8 cellular contexts compared by ENCODE assay signal in the genomic region with DNA sequence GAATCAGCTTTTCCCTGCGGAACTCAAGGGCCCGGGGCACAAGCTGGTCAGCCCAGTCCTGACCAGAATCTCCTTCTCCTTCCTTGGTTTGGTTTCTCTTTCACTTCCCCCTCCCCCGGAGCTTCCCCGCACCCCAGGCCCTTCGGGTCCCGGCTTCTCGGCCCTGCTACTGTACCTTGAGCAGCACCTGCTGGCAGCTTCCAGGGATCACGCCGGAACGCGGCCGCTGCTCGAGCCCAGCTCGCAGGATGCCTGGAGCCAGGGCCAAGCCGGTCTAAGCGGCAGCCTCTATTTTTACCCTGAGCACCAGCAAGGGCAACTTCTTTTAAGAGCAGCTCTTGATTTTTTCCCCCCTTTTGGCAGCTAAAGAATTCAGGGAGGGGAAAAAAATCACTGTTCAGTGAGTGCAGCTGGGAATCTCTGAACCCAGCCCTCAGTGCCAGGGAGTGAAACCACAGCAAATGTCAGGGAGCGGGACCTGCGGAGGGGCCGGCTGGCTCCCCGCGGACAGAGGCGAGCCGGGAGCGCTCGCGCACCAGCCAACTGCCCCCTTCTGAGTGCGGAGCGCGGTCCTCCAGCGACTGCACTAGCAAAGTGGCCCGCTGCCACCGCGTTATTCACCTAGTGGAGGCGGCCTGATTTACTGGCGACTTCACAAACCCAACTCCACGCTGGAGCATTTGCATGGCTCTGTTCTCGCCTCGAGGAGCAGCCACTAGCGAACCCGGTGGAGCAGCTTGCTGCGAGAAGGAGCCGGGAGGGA. TPM values are rescaled to one million over a fixed set of nuclear protein-coding genes. Genes with fewer than 3 reads are reported as not detected.
DNase-seq lines count a peak whose midpoint lies in the region; ATAC-seq and TF ChIP-seq lines count a peak whose summit lies in the region.

No MANE protein-coding gene starts in this region.

- H3K4me3 ChIP-seq in RWPE2 (ENCODE audit: severe bottlenecking) (peak overlapping the region; percentile 34), heart right ventricle (peak overlapping the region; percentile 7 to 65 (median 56)), trophoblast cell (ENCODE audit: low read depth, low read length) (peak overlapping the region; percentile 18), urinary bladder (ENCODE audit: low read depth, low read length) (peak overlapping the region; percentile 44)

- H3K79me2 ChIP-seq in trophoblast cell (ENCODE audit: control insufficient read depth, insufficient read depth, low read length, poor library complexity) = peaks cover 9% of the 10 kb centered on the region

- H3K4ac ChIP-seq in trophoblast cell (ENCODE audit: low read depth, low read length) = peak overlapping the region; percentile 73

- H2BK12ac ChIP-seq in trophoblast cell (ENCODE audit: low read length) = peak overlapping the region; percentile 93

- H3K23ac ChIP-seq in trophoblast cell (ENCODE audit: low read length) = no peak overlapping the region

- peak overlapping the region; percentile 67 for H3K9ac ChIP-seq in trophoblast cell (ENCODE audit: low read length)

- no peaks in the 10 kb centered on the region for H3K9me3 Mint-ChIP-seq in activated naive CD8-positive, alpha-beta T cell treated with anti-CD3 and anti-CD28 coated beads, Interleukin-2, amount 50 U/mL, for 24 hours

- peak overlapping the region; percentile 70 for H3K4me3 Mint-ChIP-seq in activated naive CD8-positive, alpha-beta T cell treated with anti-CD3 and anti-CD28 coated beads, Interleukin-2, amount 50 U/mL, for 24 hours

- H3K18ac ChIP-seq in trophoblast cell (ENCODE audit: low read length) = peak overlapping the region; percentile 91

- H3K36me3 Mint-ChIP-seq in activated naive CD8-positive, alpha-beta T cell treated with anti-CD3 and anti-CD28 coated beads, Interleukin-2, amount 50 U/mL, for 24 hours (ENCODE audit: low read depth) = no peaks in the 10 kb centered on the region

- peaks cover 16% of the 10 kb centered on the region for H3K4me1 Mint-ChIP-seq in activated naive CD8-positive, alpha-beta T cell treated with anti-CD3 and anti-CD28 coated beads, Interleukin-2, amount 50 U/mL, for 24 hours

- H3K36me3 ChIP-seq in RWPE2 (ENCODE audit: low read depth) (peaks cover 18% of the 10 kb centered on the region), heart right ventricle (no peaks in the 10 kb centered on the region), trophoblast cell (ENCODE audit: control insufficient read depth in 1 of 2, insufficient read depth in 2 of 2, low read length in 2 of 2) (no peaks in the 10 kb centered on the region), urinary bladder (ENCODE audit: insufficient read depth) (no peaks in the 10 kb centered on the region)

- peak; percentile 98 for ATAC-seq in GM21367 (IDR thresholded peaks at IDR 0.05; ENCODE audit: unreplicated experiment)
- peak; percentile 87 for ATAC-seq in RWPE2 (ENCODE audit: low read depth)
- peak; percentile 84 for ATAC-seq in activated naive CD8-positive, alpha-beta T cell treated with anti-CD3 and anti-CD28 coated beads, Interleukin-2, amount 50 U/mL, for 24 hours
- peak; percentile 87 to 98 (median 94) for ATAC-seq in heart right ventricle

- H4K8ac ChIP-seq in trophoblast cell (ENCODE audit: low read depth, low read length) = peak overlapping the region; percentile 92

- H3K27ac ChIP-seq in RWPE2 (ENCODE audit: poor library complexity, severe bottlenecking) = peak overlapping the region; percentile 75
- H3K27ac ChIP-seq in heart right ventricle = peak overlapping the region in 9 of 10 donors; percentile 10 to 88 (median 78)
- H3K27ac ChIP-seq in trophoblast cell (ENCODE audit: low read depth, low read length) = peak overlapping the region; percentile 70
- no peak overlapping the region for H3K27ac ChIP-seq in urinary bladder (ENCODE audit: low read depth)

- intact Hi-C loops in heart right ventricle (cut with DNase I) = loop anchor here in 4 of 10 donors (2.0 to 10.0 kb wide), 4 partner anchors 700 to 1380 kb away; no protein-coding TSS in a partner anchor

- H4K91ac ChIP-seq in trophoblast cell (ENCODE audit: low read depth, low read length) = peak overlapping the region; percentile 90

- H3K27me3 ChIP-seq in RWPE2 (ENCODE audit: insufficient read depth, poor library complexity, severe bottlenecking) = no peaks in the 10 kb centered on the region
- peaks cover 0 to 7% (median 0%) of the 10 kb centered on the region in 7 donors for H3K27me3 ChIP-seq in heart right ventricle
- H3K27me3 ChIP-seq in trophoblast cell (ENCODE audit: insufficient read depth, low read length) = no peaks in the 10 kb centered on the region

- peak overlapping the region; percentile 77 for H4K12ac ChIP-seq in trophoblast cell (ENCODE audit: low read depth, low read length)

- no peak overlapping the region for H2AK5ac ChIP-seq in trophoblast cell (ENCODE audit: low read length)

- peaks cover 19% of the 10 kb centered on the region for H3K79me1 ChIP-seq in trophoblast cell (ENCODE audit: low read length)

- H3K27ac Mint-ChIP-seq in activated naive CD8-positive, alpha-beta T cell treated with anti-CD3 and anti-CD28 coated beads, Interleukin-2, amount 50 U/mL, for 24 hours = no peak overlapping the region

- H3K4me1 ChIP-seq in RWPE2 (ENCODE audit: insufficient read depth, poor library complexity, severe bottlenecking) = peaks cover 12% of the 10 kb centered on the region
- H3K4me1 ChIP-seq in heart right ventricle = peaks cover 0 to 24% (median 7%) of the 10 kb centered on the region in 9 donors
- H3K4me1 ChIP-seq in trophoblast cell (ENCODE audit: control insufficient read depth in 1 of 2, insufficient read depth in 2 of 2, low read length in 2 of 2) = peaks cover 15 to 18% of the 10 kb centered on the region in 2 experiments
- no peaks in the 10 kb centered on the region for H3K4me1 ChIP-seq in urinary bladder (ENCODE audit: insufficient read depth)

- H3K9me3 ChIP-seq in RWPE2 (ENCODE audit: severe bottlenecking) (no peaks in the 10 kb centered on the region), heart right ventricle (no peaks in the 10 kb centered on the region), trophoblast cell (ENCODE audit: insufficient read depth, low read depth, low read length) (no peaks in the 10 kb centered on the region)

- peak; percentile 96 for TF ChIP-seq CTCF in RWPE2 (IDR thresholded peaks at IDR 0.05; ENCODE audit: poor library complexity, severe bottlenecking)
- TF ChIP-seq CTCF in heart right ventricle (IDR thresholded peaks at IDR 0.05) = peak; percentile 30 to 78 (median 68)

- peak overlapping the region; percentile 82 for H3K14ac ChIP-seq in trophoblast cell (ENCODE audit: low read length)

- peak overlapping the region; percentile 81 for H2BK5ac ChIP-seq in trophoblast cell (ENCODE audit: low read depth, low read length, poor library complexity)

- WGBS in heart right ventricle, 2 donors = 1 to 2% methylated on average over 42 of the region's 42 CpGs
- no CpG with 5 or more reads among the region's 42 CpGs for WGBS in trophoblast cell (ENCODE audit: extremely low coverage, insufficient coverage, insufficient read length)
- WGBS in urinary bladder = 2% methylated on average over 42 of the region's 42 CpGs

- H2BK120ac ChIP-seq in trophoblast cell (ENCODE audit: insufficient read depth, low read length, poor library complexity) = peak overlapping the region; percentile 91

- H2AFZ ChIP-seq in trophoblast cell (ENCODE audit: insufficient read depth, low read length, poor library complexity) = peak overlapping the region; percentile 95

- H3K27me3 Mint-ChIP-seq in activated naive CD8-positive, alpha-beta T cell treated with anti-CD3 and anti-CD28 coated beads, Interleukin-2, amount 50 U/mL, for 24 hours = peaks cover 54% of the 10 kb centered on the region

- peak overlapping the region; percentile 81 for H3K4me2 ChIP-seq in trophoblast cell (ENCODE audit: low read length)

- DNase-seq in DMS53 treated with DMSO at 0.1 percent for 48 hours (lab: John Stamatoyannopoulos, UW; ENCODE audit: unreplicated experiment) (peak; percentile 85), HPDE6-E6E7 (ENCODE audit: extremely low spot score) (peak; percentile 92), RWPE2 (ENCODE audit: low spot score) (peak; percentile 90), heart right ventricle (peak; percentile 82 to 86), trophoblast cell (peak; percentile 82)
- DNase-seq in activated naive CD8-positive, alpha-beta T cell treated with anti-CD3 and anti-CD28 coated beads, Interleukin-2, amount 50 U/mL, for 24 hours = peak; percentile 62

RNA-seq across cellular contexts. Expression of gene INHBA, which starts 2.4 kb away (rescaled TPM):
- total RNA-seq in heart right ventricle (10 to 100 TPM in 1 of 10 donors, 1 to 10 TPM in 8, under 1 TPM in 1; 0.51 to 26.1 (median 4.4) TPM), urinary bladder (12.4 TPM)
- polyA plus RNA-seq in heart right ventricle (1 to 10 TPM in 1 of 2 donors, under 1 TPM in 1; 0.41 to 2.7 TPM), urinary bladder (1.0 TPM)
- polyA plus RNA-seq in trophoblast cell (2013) = 33.1 and 34.2 TPM in 2 replicates
